Comparison of ENCODE assay signal across 8 cellular contexts in the genomic region with DNA sequence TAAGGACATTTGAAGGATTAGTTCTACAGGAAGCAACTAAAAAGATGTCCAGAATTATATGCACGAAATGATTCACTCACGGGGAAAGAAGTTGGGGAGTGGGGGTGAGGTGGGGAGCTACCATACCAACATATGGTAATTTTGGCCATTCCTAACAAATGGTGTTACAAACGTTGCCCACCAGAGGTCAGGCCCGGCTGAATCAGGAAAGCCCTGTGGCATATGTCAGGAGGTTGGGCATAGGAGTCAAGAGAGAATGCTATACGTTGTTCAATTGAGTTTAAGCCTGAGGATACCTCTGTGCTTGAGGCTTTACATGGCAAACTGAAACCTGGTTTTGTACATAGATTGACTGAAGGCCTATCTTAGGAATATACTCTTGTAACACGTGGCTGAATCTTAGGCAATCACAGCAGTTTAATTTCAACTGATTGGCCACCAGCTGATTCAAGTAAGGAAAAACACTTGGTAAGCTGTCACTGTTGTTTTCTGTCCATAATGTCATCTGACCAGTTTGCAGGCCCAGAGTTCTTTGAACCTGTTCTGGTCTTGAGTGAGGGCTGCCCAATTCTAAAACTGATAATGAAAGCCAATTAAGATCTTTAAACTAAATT. TPM values are rescaled to one million over a fixed set of nuclear protein-coding genes. Genes with fewer than 3 reads are reported as not detected.
DNase-seq lines count a peak whose midpoint lies in the region; ATAC-seq and TF ChIP-seq lines count a peak whose summit lies in the region.

No MANE protein-coding gene starts in this region.

- H3K9me3 ChIP-seq in T-helper 17 cell (ENCODE audit: control insufficient read depth, low read length, poor library complexity, severe bottlenecking), result no peaks in the 10 kb centered on the region

- no peaks in the 10 kb centered on the region for H3K36me3 Mint-ChIP-seq in T-helper 17 cell (ENCODE audit: low read depth)
- no peaks in the 10 kb centered on the region for H3K36me3 Mint-ChIP-seq in stimulated activated memory B cell treated with anti-CD40 and anti-IgM and Interleukin-4, amounts not matched to agents 10 μg/mL and 1 μg/mL and 100 μg/mL, for 72 hours

- no peaks in the 10 kb centered on the region for H3K27me3 ChIP-seq in kidney epithelial cell (ENCODE audit: control insufficient read depth, insufficient read depth, low read length)

- TF ChIP-seq CTCF in 22Rv1 (IDR thresholded peaks at IDR 0.05) (peak; percentile 77), GM12864 (IDR thresholded peaks at IDR 0.05; ENCODE audit: low read depth, low read length, missing control alignments) (peak; percentile 69), HFF-Myc (IDR thresholded peaks at IDR 0.05; ENCODE audit: low read depth, low read length, missing control alignments) (peak; percentile 56), cardiac fibroblast (IDR thresholded peaks at IDR 0.05; ENCODE audit: low read depth, low read length) (peak; percentile 69), kidney epithelial cell (IDR thresholded peaks at IDR 0.05; ENCODE audit: insufficient read depth, low read length, poor library complexity, severe bottlenecking) (peak; percentile 77)

- peaks cover 4% of the 10 kb centered on the region for H3K4me1 Mint-ChIP-seq in T-helper 17 cell
- no peaks in the 10 kb centered on the region for H3K4me1 Mint-ChIP-seq in stimulated activated memory B cell treated with anti-CD40 and anti-IgM and Interleukin-4, amounts not matched to agents 10 μg/mL and 1 μg/mL and 100 μg/mL, for 72 hours

- no peaks in the 10 kb centered on the region for H3K9me3 Mint-ChIP-seq in stimulated activated memory B cell treated with anti-CD40 and anti-IgM and Interleukin-4, amounts not matched to agents 10 μg/mL and 1 μg/mL and 100 μg/mL, for 72 hours

- H3K36me3 ChIP-seq in kidney epithelial cell (ENCODE audit: control insufficient read depth, insufficient read depth, low read length), result no peaks in the 10 kb centered on the region

- peaks cover 16% of the 10 kb centered on the region for H3K27me3 Mint-ChIP-seq in T-helper 17 cell
- no peaks in the 10 kb centered on the region for H3K27me3 Mint-ChIP-seq in stimulated activated memory B cell treated with anti-CD40 and anti-IgM and Interleukin-4, amounts not matched to agents 10 μg/mL and 1 μg/mL and 100 μg/mL, for 72 hours

- peak; percentile 74 for ATAC-seq in T-helper 17 cell
- ATAC-seq in stimulated activated memory B cell treated with anti-CD40 and anti-IgM and Interleukin-4, amounts not matched to agents 10 μg/mL and 1 μg/mL and 100 μg/mL, for 72 hours, result peak; percentile 68

- no peak overlapping the region for H3K27ac Mint-ChIP-seq in T-helper 17 cell
- no peak overlapping the region for H3K27ac Mint-ChIP-seq in stimulated activated memory B cell treated with anti-CD40 and anti-IgM and Interleukin-4, amounts not matched to agents 10 μg/mL and 1 μg/mL and 100 μg/mL, for 72 hours

- H3K4me3 Mint-ChIP-seq in T-helper 17 cell, result no peak overlapping the region
- no peak overlapping the region for H3K4me3 Mint-ChIP-seq in stimulated activated memory B cell treated with anti-CD40 and anti-IgM and Interleukin-4, amounts not matched to agents 10 μg/mL and 1 μg/mL and 100 μg/mL, for 72 hours

- H3K27ac ChIP-seq in 22Rv1, result no peak overlapping the region

- DNase-seq in GM12864 (ENCODE audit: low read depth) (no peak), HFF-Myc (ENCODE audit: extremely low read depth, low read depth) (peak; percentile 24), NAMALWA (ENCODE audit: low spot score) (peak; percentile 57), T-helper 17 cell (peak in 1 of 3 donors; percentile 9), cardiac fibroblast (ENCODE audit: low read depth in 2 of 2) (peak; percentile 75 to 77), kidney epithelial cell (ENCODE audit: low read depth) (no peak)

- H3K4me3 ChIP-seq in GM12864 (ENCODE audit: low read depth, low read length), result no peak overlapping the region
- no peak overlapping the region for H3K4me3 ChIP-seq in HFF-Myc (replicated peaks; ENCODE audit: low read depth, low read length)
- no peak overlapping the region for H3K4me3 ChIP-seq in cardiac fibroblast (replicated peaks in 1 of 2; ENCODE audit: low read depth in 2 of 2, low read length in 2 of 2)
- H3K4me3 ChIP-seq in kidney epithelial cell (ENCODE audit: low read depth, low read length), result no peak overlapping the region

RNA-seq across cellular contexts. Expression of gene SLC2A2, which starts 23.4 kb away (rescaled TPM):
- total RNA-seq in T-helper 17 cell, result not detected
- total RNA-seq in kidney epithelial cell, result not detected in 2 replicates

Comparison
In these comparisons a context has a peak if more than half of its experiments do, and no peak if none do; other contexts are left out.
1. DNase-seq: peak in HFF-Myc (single experiment), NAMALWA (single experiment) and cardiac fibroblast (2 of 2); none in GM12864 (single experiment) and kidney epithelial cell (single experiment).
2. Peak in every context shown above with its lines, with median percentiles within 50 percentile points of each other: CTCF ChIP-seq.